13 cellular contexts compared by ENCODE assay signal in the genomic region with DNA sequence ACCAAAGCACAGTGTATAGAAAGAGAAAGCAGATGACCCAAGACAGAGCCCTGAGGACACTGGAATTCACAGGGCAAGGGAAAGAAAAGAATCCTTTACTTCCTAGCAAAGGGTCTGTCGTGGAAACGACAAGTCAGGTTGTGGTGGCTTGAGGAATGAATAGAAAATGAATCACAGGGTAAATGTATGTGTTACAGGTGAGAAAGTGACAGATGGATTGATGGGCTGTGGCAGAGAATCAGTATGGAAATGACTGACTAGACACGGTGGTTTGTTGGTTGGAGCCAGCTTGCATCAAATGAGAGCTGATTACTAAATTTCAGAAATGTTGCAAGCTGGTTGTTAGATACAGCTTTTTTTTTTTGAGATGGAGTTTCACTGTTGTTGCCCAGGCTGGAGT. TPM values are rescaled to one million over a fixed set of nuclear protein-coding genes. Genes with fewer than 3 reads are reported as not detected.
A peak's percentile ranks its signal among the peaks of the same experiment; 100 is the strongest.
DNase-seq lines count a peak whose midpoint lies in the region; TF ChIP-seq lines count a peak whose summit lies in the region.
"Had no signal": no experiment of that assay in that cellular context is flagged by ENCODE, and none has a peak within 500 bp of the region (broad histone marks: within the 10 kb centered on the region; RNA-seq: fewer than 3 reads in every experiment).

No MANE protein-coding gene starts in this region.

- no peak overlapping the region for H3K27ac ChIP-seq in osteoblast (ENCODE audit: low read depth, low read length)
- H3K27ac ChIP-seq: right atrium auricular region had no signal

- no peaks in the 10 kb centered on the region for H4K20me1 ChIP-seq in osteoblast (ENCODE audit: insufficient read depth, low read length)

- H2AFZ ChIP-seq in osteoblast (ENCODE audit: low read length): no peak overlapping the region

- no peaks in the 10 kb centered on the region for H3K27me3 ChIP-seq in osteoblast (ENCODE audit: insufficient read depth, low read length)
- H3K27me3 ChIP-seq: right atrium auricular region had no signal

- no peaks in the 10 kb centered on the region for H3K9me3 ChIP-seq in osteoblast (ENCODE audit: low read depth, low read length)
- H3K9me3 ChIP-seq: right atrium auricular region had no signal

- TF ChIP-seq CTCF in GM13976 (IDR thresholded peaks at IDR 0.05; ENCODE audit: borderline replicate concordance, control extremely low read depth, extremely low read depth, insufficient read depth, missing control alignments) (no peak), GM20000 (IDR thresholded peaks at IDR 0.05; ENCODE audit: extremely low read depth, missing control alignments) (no peak), osteoblast (IDR thresholded peaks at IDR 0.05; ENCODE audit: extremely low read depth, low read depth, low read length) (no peak)

- H3K4me3 ChIP-seq in osteoblast (ENCODE audit: insufficient read depth, low read length): no peak overlapping the region
- H3K4me3 ChIP-seq: right atrium auricular region had no signal

- H3K4me1 ChIP-seq in osteoblast (ENCODE audit: insufficient read depth, low read length): no peaks in the 10 kb centered on the region
- H3K4me1 ChIP-seq: right atrium auricular region had no signal

- no peaks in the 10 kb centered on the region for H3K27me3 Mint-ChIP-seq in activated T-cell treated with anti-CD3 and anti-CD28 coated beads, Interleukin-2, amount 50 U/mL, for 24 hours
- H3K27me3 Mint-ChIP-seq: IgD-negative memory B cell had no signal

- no peaks in the 10 kb centered on the region for H3K79me2 ChIP-seq in osteoblast (ENCODE audit: insufficient read depth, low read length)

- in situ Hi-C loops in GM13976 (cut with MboI; ENCODE audit: low sequenced_read_pairs, unreplicated experiment): no loop called here

- DNase-seq in GM13976 (ENCODE audit: low spot score): peak; percentile 41
- DNase-seq in GM20000 (ENCODE audit: low spot score): peak; percentile 28
- DNase-seq in activated T-cell treated with anti-CD3 and anti-CD28 coated beads, Interleukin-2, amount 50 U/mL, for 24 hours: no peak
- DNase-seq in osteoblast (ENCODE audit: insufficient read length, low spot score, missing footprints): peak; percentile 31
- DNase-seq in NCI-H526 (lab: John Stamatoyannopoulos, UW): no peak
- no peak for DNase-seq in AG08396 (ENCODE audit: low spot score)
- no peak for DNase-seq in NCI-H226
- no peak for DNase-seq in central memory CD4-positive, alpha-beta T cell
- DNase-seq: effector CD4-positive, alpha-beta T cell; mesendoderm; NCI-H2081 treated with DMSO at 0.1 percent for 48 hours had no signal

- H3K36me3 ChIP-seq in osteoblast (ENCODE audit: insufficient read depth, low read length): no peaks in the 10 kb centered on the region
- H3K36me3 ChIP-seq: right atrium auricular region had no signal

- H3K27ac Mint-ChIP-seq in activated T-cell treated with anti-CD3 and anti-CD28 coated beads, Interleukin-2, amount 50 U/mL, for 24 hours: peak overlapping the region; percentile 93

- peaks cover 8% of the 10 kb centered on the region for H3K9me3 Mint-ChIP-seq in activated T-cell treated with anti-CD3 and anti-CD28 coated beads, Interleukin-2, amount 50 U/mL, for 24 hours
- H3K9me3 Mint-ChIP-seq: IgD-negative memory B cell had no signal

- no peak overlapping the region for H3K4me2 ChIP-seq in osteoblast (ENCODE audit: insufficient read depth, low read length)

- peaks cover 45% of the 10 kb centered on the region for H3K4me1 Mint-ChIP-seq in activated T-cell treated with anti-CD3 and anti-CD28 coated beads, Interleukin-2, amount 50 U/mL, for 24 hours (ENCODE audit: low read depth)

- H3K36me3 Mint-ChIP-seq in activated T-cell treated with anti-CD3 and anti-CD28 coated beads, Interleukin-2, amount 50 U/mL, for 24 hours (ENCODE audit: low read depth): peaks cover 3% of the 10 kb centered on the region

- peak overlapping the region; percentile 35 for H3K4me3 Mint-ChIP-seq in activated T-cell treated with anti-CD3 and anti-CD28 coated beads, Interleukin-2, amount 50 U/mL, for 24 hours
- H3K4me3 Mint-ChIP-seq: IgD-negative memory B cell had no signal

RNA-seq across cellular contexts. Expression of gene PTP4A2, which starts 46.9 kb away (rescaled TPM):
- total RNA-seq in osteoblast: 539 and 568 TPM in 2 replicates

Comparison
In these comparisons a context has a peak if more than half of its experiments do, and no peak if none do; other contexts are left out.
1. DNase-seq: peak in GM13976 (single experiment), GM20000 (single experiment) and osteoblast (single experiment); none in activated T-cell treated with anti-CD3 and anti-CD28 coated beads, Interleukin-2, amount 50 U/mL, for 24 hours (single experiment), NCI-H526 (0 of 2), AG08396 (single experiment), NCI-H226 (single experiment) and central memory CD4-positive, alpha-beta T cell (single experiment).